ENCODE assay signal across 8 cellular contexts in genomic region chr11:46347637-46348311, GRCh38. TPM values are rescaled to one million over a fixed set of nuclear protein-coding genes. Genes with fewer than 3 reads are reported as not detected.
DNase-seq lines count a peak whose midpoint lies in the region; ATAC-seq and TF ChIP-seq lines count a peak whose summit lies in the region.

No MANE protein-coding gene starts in this region.

- no peak for TF ChIP-seq CTCF in RWPE2 (IDR thresholded peaks at IDR 0.05; ENCODE audit: poor library complexity, severe bottlenecking)

- H3K4me1 ChIP-seq in RWPE2 (ENCODE audit: insufficient read depth, poor library complexity, severe bottlenecking) = peaks cover 7% of the 10 kb centered on the region
- peaks cover 70% of the 10 kb centered on the region for H3K4me1 ChIP-seq in effector memory CD4-positive, alpha-beta T cell (ENCODE audit: control insufficient read depth, insufficient read depth, low read length, poor library complexity, severe bottlenecking)

- H3K36me3 ChIP-seq in RWPE2 (ENCODE audit: low read depth) = no peaks in the 10 kb centered on the region
- no peaks in the 10 kb centered on the region for H3K36me3 ChIP-seq in effector memory CD4-positive, alpha-beta T cell (ENCODE audit: control insufficient read depth, insufficient read depth, low read length)

- ATAC-seq in activated CD4-positive, CD25-positive, alpha-beta regulatory T cell treated with anti-CD3 and anti-CD28 coated beads, Interleukin-2, amount 50 U/mL, for 24 hours = no peak
- ATAC-seq in RWPE2 (ENCODE audit: low read depth) (peak; percentile 3; the same call in 1 of the 3 replicates), HG02678 (IDR thresholded peaks at IDR 0.05; ENCODE audit: unreplicated experiment) (no peak)
- ATAC-seq in naive thymus-derived CD8-positive, alpha-beta T cell = peak in 1 of 2 donors; percentile 0

- H3K27me3 ChIP-seq in RWPE2 (ENCODE audit: insufficient read depth, poor library complexity, severe bottlenecking) = no peaks in the 10 kb centered on the region
- H3K27me3 ChIP-seq in effector memory CD4-positive, alpha-beta T cell (replicated peaks; ENCODE audit: control insufficient read depth, insufficient read depth, low read length, poor library complexity, severe bottlenecking) = no peaks in the 10 kb centered on the region

- peak overlapping the region; percentile 78 to 98 (median 94) for H3K4me3 Mint-ChIP-seq in naive thymus-derived CD8-positive, alpha-beta T cell

- H3K4me1 Mint-ChIP-seq in naive thymus-derived CD8-positive, alpha-beta T cell = peaks cover 54 to 87% (median 82%) of the 10 kb centered on the region in 4 donors

- POLR2A ChIA-PET in naive thymus-derived CD8-positive, alpha-beta T cell (lab: Charles Lee) = interaction anchor here (0.5 to 15.9 kb wide), 11 partner anchors 8 to 251 kb away, joined by 3 to 303 read pairs (median 7); no protein-coding TSS in a partner anchor

- peak; percentile 52 for DNase-seq in activated CD4-positive, CD25-positive, alpha-beta regulatory T cell treated with anti-CD3 and anti-CD28 coated beads, Interleukin-2, amount 50 U/mL, for 72 hours
- DNase-seq in RWPE2 (ENCODE audit: low spot score) (no peak), pons (ENCODE audit: low spot score) (no peak), dermis blood vessel endothelial cell (no peak)
- DNase-seq in effector memory CD4-positive, alpha-beta T cell = no peak
- DNase-seq in naive thymus-derived CD8-positive, alpha-beta T cell = peak in 1 of 10 donors; percentile 19

- peak overlapping the region; percentile 51 for H3K27ac ChIP-seq in RWPE2 (ENCODE audit: poor library complexity, severe bottlenecking)
- H3K27ac ChIP-seq in effector memory CD4-positive, alpha-beta T cell (ENCODE audit: insufficient read depth, low read length, poor library complexity, severe bottlenecking) = peak overlapping the region; percentile 70

- peak overlapping the region; percentile 91 to 98 (median 94) for H3K27ac Mint-ChIP-seq in naive thymus-derived CD8-positive, alpha-beta T cell

- no peaks in the 10 kb centered on the region for H3K9me3 Mint-ChIP-seq in naive thymus-derived CD8-positive, alpha-beta T cell

- peak overlapping the region; percentile 97 for H3K4me3 ChIP-seq in RWPE2 (ENCODE audit: severe bottlenecking)
- H3K4me3 ChIP-seq in effector memory CD4-positive, alpha-beta T cell (ENCODE audit: insufficient read depth, low read depth, low read length, poor library complexity, severe bottlenecking) = peak overlapping the region; percentile 67

- peaks cover 0 to 5% (median 0%) of the 10 kb centered on the region in 3 donors for H3K36me3 Mint-ChIP-seq in naive thymus-derived CD8-positive, alpha-beta T cell

- no peaks in the 10 kb centered on the region for H3K27me3 Mint-ChIP-seq in naive thymus-derived CD8-positive, alpha-beta T cell

- H3K9me3 ChIP-seq in RWPE2 (ENCODE audit: severe bottlenecking) = no peaks in the 10 kb centered on the region
- H3K9me3 ChIP-seq in effector memory CD4-positive, alpha-beta T cell (ENCODE audit: control insufficient read depth, low read length) = no peaks in the 10 kb centered on the region

RNA-seq across cellular contexts. Expression of gene DGKZ, which starts 0.5 kb away (rescaled TPM):
- 100 to 1,000 TPM; 234 to 243 TPM for total RNA-seq in naive thymus-derived CD8-positive, alpha-beta T cell
- 10 to 100 TPM; 47.1 to 71.0 (median 52.5) TPM for polyA plus RNA-seq in naive thymus-derived CD8-positive, alpha-beta T cell
- total RNA-seq in dermis blood vessel endothelial cell = 79.8 and 86.2 TPM in 2 replicates

RNA-seq across cellular contexts. Expression of gene MDK, which starts 33.7 kb away (rescaled TPM):
- total RNA-seq in naive thymus-derived CD8-positive, alpha-beta T cell = 1 to 10 TPM; 7.2 to 8.0 TPM
- under 1 TPM in 1 of 3 donors, not detected in 2; 0.52 TPM for polyA plus RNA-seq in naive thymus-derived CD8-positive, alpha-beta T cell
- 46.1 and 59.6 TPM in 2 replicates for total RNA-seq in dermis blood vessel endothelial cell

RNA-seq across cellular contexts. Expression of gene CHRM4, which starts 43.8 kb away (rescaled TPM):
- total RNA-seq in naive thymus-derived CD8-positive, alpha-beta T cell = under 1 TPM; 0.25 to 0.73 TPM
- polyA plus RNA-seq in naive thymus-derived CD8-positive, alpha-beta T cell = under 1 TPM in 2 of 3 donors, not detected in 1; 0.16 to 0.18 TPM
- total RNA-seq in dermis blood vessel endothelial cell = 0.09 and 0.17 TPM in 2 replicates
